Comparison of ENCODE assay signal across 11 cellular contexts in the genomic region with DNA sequence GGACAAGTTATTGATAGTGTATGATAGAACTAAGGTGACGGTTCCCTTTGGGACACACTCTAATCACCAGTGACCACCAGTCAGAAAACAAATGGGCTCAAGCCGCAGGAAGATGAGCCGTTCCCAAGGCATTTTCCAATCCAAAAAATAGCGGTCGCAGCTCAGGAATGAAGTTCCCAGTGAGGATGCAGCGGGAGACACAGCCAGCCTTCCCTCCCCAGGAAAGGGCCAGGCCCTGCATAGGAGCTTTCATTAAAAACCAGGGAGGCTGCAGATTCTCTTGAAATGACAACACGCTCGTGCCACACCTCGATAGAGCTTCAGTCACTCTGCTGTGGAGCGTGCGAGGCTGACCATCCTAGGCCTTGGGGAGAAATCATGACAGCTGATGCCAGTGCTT.
DNase-seq lines count a peak whose midpoint lies in the region; ATAC-seq and TF ChIP-seq lines count a peak whose summit lies in the region.
"Had no signal": no experiment of that assay in that cellular context is flagged by ENCODE, and none has a peak within 500 bp of the region (broad histone marks: within the 10 kb centered on the region; RNA-seq: fewer than 3 reads in every experiment).

No MANE protein-coding gene starts in this region.

- in situ Hi-C loops in mammary epithelial cell (cut with MboI; ENCODE audit: low sequenced_read_pairs in 2 of 2): no loop called here

- no peak overlapping the region for H3K9ac ChIP-seq in mammary epithelial cell (ENCODE audit: insufficient read depth, low read length)

- H3K27ac Mint-ChIP-seq in endothelial cell (ENCODE audit: unreplicated experiment): no peak overlapping the region

- DNase-seq in cardiac septum (ENCODE audit: low spot score): peak; percentile 73
- no peak for DNase-seq in Right ventricle myocardium superior
- DNase-seq in mammary epithelial cell: peak; percentile 37
- DNase-seq in mesenteric fat pad (ENCODE audit: low spot score): peak; percentile 64
- no peak for DNase-seq in endothelial cell (ENCODE audit: low spot score)
- no peak for DNase-seq in NCI-H2081 (lab: John Stamatoyannopoulos, UW)
- DNase-seq: NCI-H510A; stimulated activated CD4-positive, alpha-beta T cell treated with anti-CD3 and anti-CD28 coated beads, Interleukin-2, amount 100 ng/mL, for 24 hours had no signal

- H3K27ac ChIP-seq in mammary epithelial cell (ENCODE audit: insufficient read depth, low read depth, low read length): no peak overlapping the region
- H3K27ac ChIP-seq in urinary bladder (ENCODE audit: low read depth): peak overlapping the region; percentile 39

- H2AFZ ChIP-seq in mammary epithelial cell (ENCODE audit: low read depth, low read length): no peak overlapping the region

- H3K27me3 Mint-ChIP-seq in endothelial cell (ENCODE audit: unreplicated experiment): no peaks in the 10 kb centered on the region
- H3K27me3 Mint-ChIP-seq: CD8-positive, alpha-beta memory T cell had no signal

- H3K4me1 Mint-ChIP-seq in endothelial cell (ENCODE audit: unreplicated experiment): peaks cover 3% of the 10 kb centered on the region

- no peaks in the 10 kb centered on the region for H3K9me3 Mint-ChIP-seq in endothelial cell (ENCODE audit: unreplicated experiment)
- H3K9me3 Mint-ChIP-seq: CD8-positive, alpha-beta memory T cell had no signal

- H3K9me3 ChIP-seq in mammary epithelial cell (replicated peaks; ENCODE audit: insufficient read depth, low read length): no peaks in the 10 kb centered on the region

- peaks cover 29% of the 10 kb centered on the region for H3K4me1 ChIP-seq in mammary epithelial cell (ENCODE audit: insufficient read depth, low read length)
- H3K4me1 ChIP-seq in urinary bladder (ENCODE audit: insufficient read depth): no peaks in the 10 kb centered on the region

- dilution Hi-C loops in mammary epithelial cell (cut with HindIII; ENCODE audit: low sequenced_read_pairs): no loop called here

- TF ChIP-seq CTCF in mammary epithelial cell (conservative IDR thresholded peaks at IDR 0.05 in 1 of 2, IDR thresholded peaks at IDR 0.05 in 1 of 2; ENCODE audit: extremely low read depth in 1 of 2, insufficient read depth in 1 of 2, low read depth in 1 of 2, low read length in 2 of 2) (no peak), endothelial cell (IDR thresholded peaks at IDR 0.05; ENCODE audit: unreplicated experiment) (no peak)

- H3K36me3 Mint-ChIP-seq in endothelial cell (ENCODE audit: low read depth, unreplicated experiment): no peaks in the 10 kb centered on the region
- H3K36me3 Mint-ChIP-seq: CD8-positive, alpha-beta memory T cell had no signal

- peaks cover 4% of the 10 kb centered on the region for H3K79me2 ChIP-seq in mammary epithelial cell (ENCODE audit: insufficient read depth, low read length)

- BruUV-seq in mammary epithelial cell (replicated peaks; lab: Mats Ljungman, UMichigan): no TSS peak

- H3K4me3 Mint-ChIP-seq in endothelial cell (ENCODE audit: unreplicated experiment): no peak overlapping the region

- no peak overlapping the region for H3K4me3 ChIP-seq in mammary epithelial cell (replicated peaks in 1 of 3; ENCODE audit: insufficient read depth in 1 of 3, low read depth in 2 of 3, low read length in 3 of 3)
- H3K4me3 ChIP-seq in urinary bladder (ENCODE audit: low read depth, low read length): no peak overlapping the region

- no peak overlapping the region for H3K4me2 ChIP-seq in mammary epithelial cell (ENCODE audit: insufficient read depth, low read depth, low read length)

- ATAC-seq in Right ventricle myocardium superior (ENCODE audit: poor library complexity) (no peak), GM21619 (IDR thresholded peaks at IDR 0.05; ENCODE audit: unreplicated experiment) (no peak)

- H3K36me3 ChIP-seq in mammary epithelial cell (ENCODE audit: insufficient read depth, low read length): no peaks in the 10 kb centered on the region
- H3K36me3 ChIP-seq in urinary bladder (ENCODE audit: insufficient read depth): no peaks in the 10 kb centered on the region

- H4K20me1 ChIP-seq in mammary epithelial cell (ENCODE audit: insufficient read depth, low read length): no peaks in the 10 kb centered on the region

- no peaks in the 10 kb centered on the region for H3K27me3 ChIP-seq in mammary epithelial cell (ENCODE audit: insufficient read depth, low read length)

- CTCF ChIA-PET in mammary epithelial cell (lab: Charles Lee; ENCODE audit: low non-redundant PET): no interaction called here

- intact Hi-C loops in cardiac septum (cut with DNase I) (no loop called here), Right ventricle myocardium superior (cut with DNase I) (no loop called here), mammary epithelial cell (cut with micrococcal nuclease) (no loop called here)

- WGBS in mammary epithelial cell (ENCODE audit: low coverage, missing lambda C conversion rate): 79% methylated on average over 10 of the region's 11 CpGs
- 92% methylated on average over 11 of the region's 11 CpGs for WGBS in urinary bladder

Comparison
In these comparisons a context has a peak if more than half of its experiments do, and no peak if none do; other contexts are left out.
1. DNase-seq: peak in cardiac septum (single experiment), mammary epithelial cell (single experiment) and mesenteric fat pad (single experiment); none in Right ventricle myocardium superior (single experiment), endothelial cell (single experiment) and NCI-H2081 (0 of 2).